ENCODE assay signal across 3 cellular contexts in the genomic region with DNA sequence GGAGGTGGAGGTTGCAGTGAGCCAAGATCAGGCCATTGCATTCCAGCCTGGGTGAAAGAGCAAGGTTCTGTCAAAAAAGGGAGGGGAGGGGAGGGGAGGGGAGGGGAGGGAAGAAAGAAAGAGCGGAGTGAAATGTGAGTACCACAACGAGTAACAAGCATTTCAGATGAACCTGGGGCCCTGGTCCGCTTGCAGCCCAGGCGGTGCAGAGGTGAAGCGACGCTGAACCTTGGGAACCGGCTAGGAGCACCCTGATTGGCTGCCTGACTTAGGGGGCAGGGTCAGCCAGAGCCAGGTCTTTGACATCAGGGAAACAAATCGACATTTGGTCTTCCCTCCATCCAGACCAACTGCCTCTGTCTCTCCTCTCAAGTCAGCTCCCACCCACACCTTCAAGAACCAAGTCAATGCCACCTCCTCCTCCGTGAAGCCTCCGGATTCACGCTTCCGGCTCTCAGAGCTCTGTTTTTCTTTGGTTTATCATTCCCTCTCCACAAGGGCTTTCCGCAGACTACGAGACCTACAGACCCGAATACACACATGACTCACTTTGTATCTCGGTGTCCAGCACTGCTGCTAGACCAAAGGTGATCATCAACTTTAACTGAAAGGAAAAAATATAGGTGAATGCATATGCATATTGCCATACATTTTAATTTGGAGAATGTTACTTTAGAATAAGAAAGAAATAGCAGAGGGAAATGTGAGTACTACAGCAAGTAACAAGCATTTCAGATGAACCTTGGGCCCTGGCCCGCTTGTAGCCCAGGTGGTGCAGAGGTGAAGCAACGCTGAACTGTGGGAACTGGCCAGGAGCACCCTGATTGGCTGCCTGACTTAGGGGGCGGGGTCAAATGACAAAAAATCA.
TF ChIP-seq lines count a peak whose summit lies in the region.

No MANE protein-coding gene starts in this region.

TF ChIP-seq in HepG2, 621 proteins besides CTCF, POLR2A, EP300 and RAD21 (continues in another document):
- TF ChIP-seq ZNF354B (CRISPR knock-in tag; IDR thresholded peaks at IDR 0.05) (no peak), MAFG (CRISPR knock-in tag; IDR thresholded peaks at IDR 0.05) (no peak), ZSCAN21 (CRISPR knock-in tag; IDR thresholded peaks at IDR 0.05; ENCODE audit: borderline replicate concordance) (no peak), ZFP36 (IDR thresholded peaks at IDR 0.05; ENCODE audit: borderline replicate concordance, low read depth, low read length, partially characterized antibody) (peak; percentile 65), GPN1 (CRISPR knock-in tag; IDR thresholded peaks at IDR 0.05; ENCODE audit: borderline replicate concordance) (no peak), MTF2 (CRISPR knock-in tag; IDR thresholded peaks at IDR 0.05; ENCODE audit: borderline replicate concordance) (no peak), MAFK (conservative IDR thresholded peaks at IDR 0.05 in 1 of 2, IDR thresholded peaks at IDR 0.05 in 1 of 2; ENCODE audit: low read length in 2 of 2) (no peak), GZF1 (CRISPR knock-in tag; IDR thresholded peaks at IDR 0.05) (no peak), GMEB1 (CRISPR knock-in tag; IDR thresholded peaks at IDR 0.05; ENCODE audit: borderline replicate concordance) (peak; percentile 25; the same call in 1 of the 2 replicates), PRDM10 (CRISPR knock-in tag; IDR thresholded peaks at IDR 0.05; ENCODE audit: low read depth) (no peak), ZEB1 (IDR thresholded peaks at IDR 0.05; ENCODE audit: insufficient replicate concordance, low read depth) (no peak)

TF ChIP-seq in HEK293, 187 proteins besides CTCF, POLR2A, EP300 and RAD21:
- TF ChIP-seq KLF9 (tag by site-specific recombination; IDR thresholded peaks at IDR 0.05; ENCODE audit: low read depth) (no peak), EGR2 (tag by site-specific recombination; IDR thresholded peaks at IDR 0.05; ENCODE audit: low read depth) (0 out of 2 replicates have a peak, but pooled peaks have one; percentile 22)

TF ChIP-seq in SK-N-SH treated with all-trans-retinoic acid at 6 μM for 48 hours, 23 proteins besides CTCF, POLR2A, EP300 and RAD21:
- TF ChIP-seq ESRRG (CRISPR knock-in tag; IDR thresholded peaks at IDR 0.05) (no peak), BACH2 (CRISPR knock-in tag; IDR thresholded peaks at IDR 0.05; ENCODE audit: borderline replicate concordance) (no peak), POU6F1 (CRISPR knock-in tag; IDR thresholded peaks at IDR 0.05; ENCODE audit: borderline replicate concordance, low read depth) (no peak), TOX (CRISPR knock-in tag; IDR thresholded peaks at IDR 0.05; ENCODE audit: borderline replicate concordance) (no peak), ARNTL (CRISPR knock-in tag; IDR thresholded peaks at IDR 0.05; ENCODE audit: borderline replicate concordance, low read depth) (no peak), ZFP3 (CRISPR knock-in tag; IDR thresholded peaks at IDR 0.05) (no peak), TCF4 (CRISPR knock-in tag; IDR thresholded peaks at IDR 0.05; ENCODE audit: borderline replicate concordance) (no peak), GLIS3 (CRISPR knock-in tag; IDR thresholded peaks at IDR 0.05) (no peak), ZC3H10 (CRISPR knock-in tag; IDR thresholded peaks at IDR 0.05) (no peak), CSDC2 (CRISPR knock-in tag; IDR thresholded peaks at IDR 0.05) (no peak), ZNF8 (CRISPR knock-in tag; IDR thresholded peaks at IDR 0.05) (no peak)
- TF ChIP-seq, protein P1, sequence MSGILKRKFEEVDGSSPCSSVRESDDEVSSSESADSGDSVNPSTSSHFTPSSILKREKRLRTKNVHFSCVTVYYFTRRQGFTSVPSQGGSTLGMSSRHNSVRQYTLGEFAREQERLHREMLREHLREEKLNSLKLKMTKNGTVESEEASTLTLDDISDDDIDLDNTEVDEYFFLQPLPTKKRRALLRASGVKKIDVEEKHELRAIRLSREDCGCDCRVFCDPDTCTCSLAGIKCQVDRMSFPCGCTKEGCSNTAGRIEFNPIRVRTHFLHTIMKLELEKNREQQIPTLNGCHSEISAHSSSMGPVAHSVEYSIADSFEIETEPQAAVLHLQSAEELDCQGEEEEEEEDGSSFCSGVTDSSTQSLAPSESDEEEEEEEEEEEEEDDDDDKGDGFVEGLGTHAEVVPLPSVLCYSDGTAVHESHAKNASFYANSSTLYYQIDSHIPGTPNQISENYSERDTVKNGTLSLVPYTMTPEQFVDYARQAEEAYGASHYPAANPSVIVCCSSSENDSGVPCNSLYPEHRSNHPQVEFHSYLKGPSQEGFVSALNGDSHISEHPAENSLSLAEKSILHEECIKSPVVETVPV (CRISPR knock-in tag; IDR thresholded peaks at IDR 0.05): no peak
- TF ChIP-seq, protein P2, sequence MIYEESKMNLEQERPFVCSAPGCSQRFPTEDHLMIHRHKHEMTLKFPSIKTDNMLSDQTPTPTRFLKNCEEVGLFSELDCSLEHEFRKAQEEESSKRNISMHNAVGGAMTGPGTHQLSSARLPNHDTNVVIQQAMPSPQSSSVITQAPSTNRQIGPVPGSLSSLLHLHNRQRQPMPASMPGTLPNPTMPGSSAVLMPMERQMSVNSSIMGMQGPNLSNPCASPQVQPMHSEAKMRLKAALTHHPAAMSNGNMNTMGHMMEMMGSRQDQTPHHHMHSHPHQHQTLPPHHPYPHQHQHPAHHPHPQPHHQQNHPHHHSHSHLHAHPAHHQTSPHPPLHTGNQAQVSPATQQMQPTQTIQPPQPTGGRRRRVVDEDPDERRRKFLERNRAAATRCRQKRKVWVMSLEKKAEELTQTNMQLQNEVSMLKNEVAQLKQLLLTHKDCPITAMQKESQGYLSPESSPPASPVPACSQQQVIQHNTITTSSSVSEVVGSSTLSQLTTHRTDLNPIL (CRISPR knock-in tag; IDR thresholded peaks at IDR 0.05; ENCODE audit: low read depth): no peak
